Comparison of ENCODE assay signal across 16 cellular contexts in genomic region chr4:112153222-112153791, GRCh38. TPM values are rescaled to one million over a fixed set of nuclear protein-coding genes. Genes with fewer than 3 reads are reported as not detected.
DNase-seq lines count a peak whose midpoint lies in the region; ATAC-seq and TF ChIP-seq lines count a peak whose summit lies in the region.
"Had no signal": no experiment of that assay in that cellular context is flagged by ENCODE, and none has a peak within 500 bp of the region (broad histone marks: within the 10 kb centered on the region; RNA-seq: fewer than 3 reads in every experiment).

No MANE protein-coding gene starts in this region.

- intact Hi-C loops in aorta (cut with DNase I) = no loop called here
- intact Hi-C loops in natural killer cell (cut with micrococcal nuclease) = no loop called here

- no peak for TF ChIP-seq CTCF in Loucy (conservative IDR thresholded peaks at IDR 0.05; ENCODE audit: low read length)
- TF ChIP-seq CTCF in natural killer cell (IDR thresholded peaks at IDR 0.05) = no peak

- H3K27me3 ChIP-seq in Loucy (ENCODE audit: insufficient read depth, low read length, poor library complexity, severe bottlenecking) (no peaks in the 10 kb centered on the region), aorta (ENCODE audit: control insufficient read depth in 1 of 2, insufficient read depth in 2 of 2, low read length in 1 of 2) (no peaks in the 10 kb centered on the region)
- H3K27me3 ChIP-seq: adrenal gland, uterus had no signal

- H3K9ac ChIP-seq in Loucy (ENCODE audit: low read depth, low read length, poor library complexity, severe bottlenecking) = no peak overlapping the region

- WGBS in aorta, 2 donors = 77% methylated on average over 4 of the region's 4 CpGs

- no peaks in the 10 kb centered on the region for H4K20me1 ChIP-seq in Loucy (ENCODE audit: insufficient read depth, low read length, poor library complexity, severe bottlenecking)

- peak; percentile 41 to 55 for ATAC-seq in activated naive CD4-positive, alpha-beta T cell treated with anti-CD3 and anti-CD28 coated beads, Interleukin-2, amount 50 U/mL, for 72 hours
- peak; percentile 53 for ATAC-seq in activated T-helper 17 cell treated with anti-CD3 and anti-CD28 coated beads, Interleukin-2, amount 50 U/mL, for 72 hours (replicated peaks)
- peak in 1 of 2 donors; percentile 41 for ATAC-seq in stimulated activated naive B cell treated with anti-CD40 and anti-IgM and Interleukin-4, amounts not matched to agents 10 μg/mL and 1 μg/mL and 100 μg/mL, for 72 hours (replicated peaks)
- no peak for ATAC-seq in GM21786 (IDR thresholded peaks at IDR 0.05; ENCODE audit: unreplicated experiment)
- no peak for ATAC-seq in aorta (ENCODE audit: low FRiP score)
- ATAC-seq in natural killer cell = no peak
- ATAC-seq: SK-N-SH treated with all-trans-retinoic acid at 6 μM for 48 hours had no signal

- H3K9me3 Mint-ChIP-seq in activated naive CD4-positive, alpha-beta T cell treated with anti-CD3 and anti-CD28 coated beads, Interleukin-2, amount 50 U/mL, for 72 hours = no peaks in the 10 kb centered on the region
- H3K9me3 Mint-ChIP-seq in activated T-helper 17 cell treated with anti-CD3 and anti-CD28 coated beads, Interleukin-2, amount 50 U/mL, for 72 hours = no peaks in the 10 kb centered on the region
- H3K9me3 Mint-ChIP-seq in stimulated activated naive B cell treated with anti-CD40 and anti-IgM and Interleukin-4, amounts not matched to agents 10 μg/mL and 1 μg/mL and 100 μg/mL, for 72 hours = no peaks in the 10 kb centered on the region
- H3K9me3 Mint-ChIP-seq in natural killer cell = no peaks in the 10 kb centered on the region

- H3F3A ChIP-seq in Loucy (ENCODE audit: low read depth) = 0 out of 2 replicates have a peak, but pooled peaks cover 3% of the 10 kb centered on the region

- H3K4me3 ChIP-seq in Loucy (ENCODE audit: low read length, poor library complexity, severe bottlenecking) = peak overlapping the region; percentile 58
- H3K4me3 ChIP-seq in aorta (ENCODE audit: low read length in 2 of 2) = no peak overlapping the region
- H3K4me3 ChIP-seq: adrenal gland, uterus had no signal

- no peaks in the 10 kb centered on the region for H3K9me2 ChIP-seq in Loucy (replicated peaks; ENCODE audit: low read depth, low read length)

- no peaks in the 10 kb centered on the region for H3K36me3 Mint-ChIP-seq in activated naive CD4-positive, alpha-beta T cell treated with anti-CD3 and anti-CD28 coated beads, Interleukin-2, amount 50 U/mL, for 72 hours
- H3K36me3 Mint-ChIP-seq in activated T-helper 17 cell treated with anti-CD3 and anti-CD28 coated beads, Interleukin-2, amount 50 U/mL, for 72 hours (ENCODE audit: low read depth) = peaks cover 21% of the 10 kb centered on the region
- H3K36me3 Mint-ChIP-seq in stimulated activated naive B cell treated with anti-CD40 and anti-IgM and Interleukin-4, amounts not matched to agents 10 μg/mL and 1 μg/mL and 100 μg/mL, for 72 hours = peaks cover 0 to 13% of the 10 kb centered on the region in 2 donors
- no peaks in the 10 kb centered on the region for H3K36me3 Mint-ChIP-seq in natural killer cell

- H3K27me3 Mint-ChIP-seq in activated T-helper 17 cell treated with anti-CD3 and anti-CD28 coated beads, Interleukin-2, amount 50 U/mL, for 72 hours = no peaks in the 10 kb centered on the region
- no peaks in the 10 kb centered on the region for H3K27me3 Mint-ChIP-seq in stimulated activated naive B cell treated with anti-CD40 and anti-IgM and Interleukin-4, amounts not matched to agents 10 μg/mL and 1 μg/mL and 100 μg/mL, for 72 hours
- H3K27me3 Mint-ChIP-seq in natural killer cell (ENCODE audit: low read depth in 2 of 2) = peaks cover 0 to 31% of the 10 kb centered on the region in 2 donors

- H3K36me3 ChIP-seq in Loucy (ENCODE audit: insufficient read depth, low read length) (no peaks in the 10 kb centered on the region), aorta (ENCODE audit: control insufficient read depth in 1 of 2, insufficient read depth in 2 of 2, low read length in 1 of 2) (no peaks in the 10 kb centered on the region)
- H3K36me3 ChIP-seq: adrenal gland, uterus had no signal

- H3K27ac ChIP-seq in aorta (ENCODE audit: low read depth in 1 of 2, low read length in 2 of 2) = no peak overlapping the region
- H3K27ac ChIP-seq: adrenal gland had no signal

- peak overlapping the region; percentile 76 for H3K4me3 Mint-ChIP-seq in activated T-helper 17 cell treated with anti-CD3 and anti-CD28 coated beads, Interleukin-2, amount 50 U/mL, for 72 hours
- H3K4me3 Mint-ChIP-seq in stimulated activated naive B cell treated with anti-CD40 and anti-IgM and Interleukin-4, amounts not matched to agents 10 μg/mL and 1 μg/mL and 100 μg/mL, for 72 hours = peak overlapping the region; percentile 71 to 75
- no peak overlapping the region for H3K4me3 Mint-ChIP-seq in natural killer cell

- H3K4me1 Mint-ChIP-seq in activated T-helper 17 cell treated with anti-CD3 and anti-CD28 coated beads, Interleukin-2, amount 50 U/mL, for 72 hours = peaks cover 35% of the 10 kb centered on the region
- H3K4me1 Mint-ChIP-seq in stimulated activated naive B cell treated with anti-CD40 and anti-IgM and Interleukin-4, amounts not matched to agents 10 μg/mL and 1 μg/mL and 100 μg/mL, for 72 hours = peaks cover 14 to 27% of the 10 kb centered on the region in 2 donors
- H3K4me1 Mint-ChIP-seq in natural killer cell = no peaks in the 10 kb centered on the region

- H2AFZ ChIP-seq in Loucy (ENCODE audit: low read length) = no peak overlapping the region

- H3K9me3 ChIP-seq in Loucy (ENCODE audit: insufficient read depth, low read depth, low read length) (no peaks in the 10 kb centered on the region), aorta (ENCODE audit: control insufficient read depth, low read length) (no peaks in the 10 kb centered on the region)
- H3K9me3 ChIP-seq: adrenal gland, uterus had no signal

- H3K4me1 ChIP-seq in Loucy (ENCODE audit: insufficient read depth, low read length, poor library complexity, severe bottlenecking) (peaks cover 34% of the 10 kb centered on the region), aorta (ENCODE audit: control insufficient read depth in 1 of 2, insufficient read depth in 2 of 2, low read length in 2 of 2) (no peaks in the 10 kb centered on the region)
- H3K4me1 ChIP-seq: uterus had no signal

- DNase-seq in activated naive CD4-positive, alpha-beta T cell treated with anti-CD3 and anti-CD28 coated beads, Interleukin-2, amount 50 U/mL, for 72 hours (ENCODE audit: low spot score in 2 of 2) = no peak
- DNase-seq in activated naive CD4-positive, alpha-beta T cell treated with Interleukin-2 at 50 U/mL for 16 hours = no peak
- DNase-seq in stimulated activated naive B cell treated with anti-CD40 and anti-IgM and Interleukin-4, amounts not matched to agents 10 μg/mL and 1 μg/mL and 100 μg/mL, for 72 hours = no peak
- no peak for DNase-seq in aorta
- DNase-seq in natural killer cell = no peak
- DNase-seq: activated CD4-positive, CD25-positive, alpha-beta regulatory T cell treated with anti-CD3 and anti-CD28 coated beads, Interleukin-2, amount 50 U/mL, for 72 hours; adrenal gland; glutamatergic neuron; NCI-H2171 treated with DMSO at 0.1 percent for 48 hours; NK-92 treated with Interleukin-12 subunit alpha and Interleukin-12 subunit beta, amount 100 ng/mL, for 24 hours; uterus had no signal

- peak overlapping the region; percentile 61 for H3K4me2 ChIP-seq in Loucy (ENCODE audit: low read depth, low read length, poor library complexity, severe bottlenecking)

- H3K27ac Mint-ChIP-seq in activated naive CD4-positive, alpha-beta T cell treated with anti-CD3 and anti-CD28 coated beads, Interleukin-2, amount 50 U/mL, for 72 hours = peak overlapping the region in 1 of 2 donors; percentile 12
- peak overlapping the region; percentile 61 for H3K27ac Mint-ChIP-seq in activated T-helper 17 cell treated with anti-CD3 and anti-CD28 coated beads, Interleukin-2, amount 50 U/mL, for 72 hours
- peak overlapping the region; percentile 74 for H3K27ac Mint-ChIP-seq in stimulated activated naive B cell treated with anti-CD40 and anti-IgM and Interleukin-4, amounts not matched to agents 10 μg/mL and 1 μg/mL and 100 μg/mL, for 72 hours
- H3K27ac Mint-ChIP-seq in natural killer cell = no peak overlapping the region

- peaks cover 12% of the 10 kb centered on the region for H3K79me2 ChIP-seq in Loucy (ENCODE audit: insufficient read depth, low read length)

RNA-seq across cellular contexts. Expression of gene FAM241A, which starts 8.1 kb away (rescaled TPM):
- 1 to 10 TPM; 1.6 to 2.6 TPM for total RNA-seq in activated naive CD4-positive, alpha-beta T cell treated with anti-CD3 and anti-CD28 coated beads, Interleukin-2, amount 50 U/mL, for 72 hours
- total RNA-seq in activated T-helper 17 cell treated with anti-CD3 and anti-CD28 coated beads, Interleukin-2, amount 50 U/mL, for 72 hours = 1 to 10 TPM; 3.0 to 3.8 TPM
- 1 to 10 TPM; 7.1 to 8.9 TPM for total RNA-seq in aorta
- 1 to 10 TPM; 2.2 to 2.8 TPM for polyA plus RNA-seq in aorta
- total RNA-seq in natural killer cell = under 1 TPM; 0.36 to 0.75 (median 0.40) TPM
- total RNA-seq: M059J had no signal

Comparison
In these comparisons a context has a peak if more than half of its experiments do, and no peak if none do; other contexts are left out.
1. ATAC-seq: peak in activated naive CD4-positive, alpha-beta T cell treated with anti-CD3 and anti-CD28 coated beads, Interleukin-2, amount 50 U/mL, for 72 hours (2 of 2) and activated T-helper 17 cell treated with anti-CD3 and anti-CD28 coated beads, Interleukin-2, amount 50 U/mL, for 72 hours (single experiment); none in GM21786 (single experiment), aorta (single experiment) and natural killer cell (0 of 3).
2. H3K27ac Mint-ChIP-seq: peak in activated T-helper 17 cell treated with anti-CD3 and anti-CD28 coated beads, Interleukin-2, amount 50 U/mL, for 72 hours (single experiment) and stimulated activated naive B cell treated with anti-CD40 and anti-IgM and Interleukin-4, amounts not matched to agents 10 μg/mL and 1 μg/mL and 100 μg/mL, for 72 hours (single experiment); none in natural killer cell (0 of 2).